Comparison of ENCODE assay signal across 20 cellular contexts in genomic region chr11:36417154-36417553, GRCh38.
A peak's percentile ranks its signal among the peaks of the same experiment; 100 is the strongest.
DNase-seq lines count a peak whose midpoint lies in the region; ATAC-seq, FAIRE-seq and TF ChIP-seq lines count a peak whose summit lies in the region.
"Had no signal": no experiment of that assay in that cellular context is flagged by ENCODE, and none has a peak within 500 bp of the region (broad histone marks: within the 10 kb centered on the region; RNA-seq: fewer than 3 reads in every experiment).

No MANE protein-coding gene starts in this region.

- H3K4me1 Mint-ChIP-seq in activated CD4-positive, alpha-beta memory T cell treated with anti-CD3 and anti-CD28 coated beads for 36 hours (ENCODE audit: low read depth), result peaks cover 58% of the 10 kb centered on the region
- H3K4me1 Mint-ChIP-seq in mesothelial cell of epicardium, result peaks cover 32% of the 10 kb centered on the region

- H3K27ac Mint-ChIP-seq in activated CD4-positive, alpha-beta memory T cell treated with anti-CD3 and anti-CD28 coated beads for 36 hours, result peak overlapping the region; percentile 53
- H3K27ac Mint-ChIP-seq in mesothelial cell of epicardium, result no peak overlapping the region
- H3K27ac Mint-ChIP-seq: activated naive CD4-positive, alpha-beta T cell treated with anti-CD3 and anti-CD28 coated beads, Interleukin-2, amount 50 U/mL, for 24 hours; B cell had no signal

- peak overlapping the region; percentile 94 for H3K27ac ChIP-seq in neutrophil
- H3K27ac ChIP-seq: body of pancreas, testis had no signal

- TF ChIP-seq CTCF in neutrophil (IDR thresholded peaks at IDR 0.05), result peak; percentile 56
- no peak for TF ChIP-seq CTCF in mesothelial cell of epicardium (IDR thresholded peaks at IDR 0.05; ENCODE audit: unreplicated experiment)

- POLR2A ChIA-PET in activated CD4-positive, alpha-beta memory T cell treated with anti-CD3 and anti-CD28 coated beads for 36 hours (lab: Charles Lee), result no interaction called here

- DNase-seq in GM12892 (ENCODE audit: insufficient read length) (no peak), mesothelial cell of epicardium (ENCODE audit: low spot score in 2 of 2, unreplicated experiment in 2 of 2) (no peak), SW 1271 (lab: John Stamatoyannopoulos, UW) (no peak), NCI-H1048 (lab: John Stamatoyannopoulos, UW) (no peak)
- peak; percentile 32 for DNase-seq in activated CD4-positive, alpha-beta memory T cell treated with anti-CD3 and anti-CD28 coated beads for 36 hours
- DNase-seq: activated CD4-positive, CD25-positive, alpha-beta regulatory T cell; body of pancreas; DMS 273 treated with DMSO at 0.1 percent for 48 hours; foreskin melanocyte; left colon; MV-4-11; NCI-H2029 treated with DMSO at 0.1 percent for 48 hours; NCI-H524; stimulated activated CD4-positive, alpha-beta T cell treated with anti-CD3 and anti-CD28 coated beads, Interleukin-4, amount 100 ng/mL, for 1 hour; testis had no signal

- TF ChIP-seq POLR2A in GM12892 (IDR thresholded peaks at IDR 0.05; ENCODE audit: low read depth, low read length), result no peak

- peak; percentile 30 for FAIRE-seq in GM12892 (lab: Jason Lieb, UNC)
- FAIRE-seq: GM19239 had no signal

- no peaks in the 10 kb centered on the region for H3K9me3 ChIP-seq in neutrophil
- H3K9me3 ChIP-seq: body of pancreas, testis had no signal

- peak overlapping the region; percentile 21 to 25 for H3K4me3 ChIP-seq in neutrophil (ENCODE audit: low read depth in 1 of 2, low read length in 1 of 2)
- H3K4me3 ChIP-seq: body of pancreas, testis had no signal

- peak; percentile 71 for ATAC-seq in GM21786 (IDR thresholded peaks at IDR 0.05; ENCODE audit: unreplicated experiment)
- ATAC-seq: body of pancreas, left colon had no signal

- H3K36me3 Mint-ChIP-seq in activated CD4-positive, alpha-beta memory T cell treated with anti-CD3 and anti-CD28 coated beads for 36 hours, result peaks cover 28% of the 10 kb centered on the region
- peaks cover 2% of the 10 kb centered on the region for H3K36me3 Mint-ChIP-seq in mesothelial cell of epicardium
- H3K36me3 Mint-ChIP-seq: activated naive CD4-positive, alpha-beta T cell treated with anti-CD3 and anti-CD28 coated beads, Interleukin-2, amount 50 U/mL, for 24 hours had no signal

- H3K4me3 Mint-ChIP-seq in activated CD4-positive, alpha-beta memory T cell treated with anti-CD3 and anti-CD28 coated beads for 36 hours, result no peak overlapping the region
- H3K4me3 Mint-ChIP-seq in mesothelial cell of epicardium, result no peak overlapping the region
- H3K4me3 Mint-ChIP-seq: activated naive CD4-positive, alpha-beta T cell treated with anti-CD3 and anti-CD28 coated beads, Interleukin-2, amount 50 U/mL, for 24 hours; B cell had no signal

- no peaks in the 10 kb centered on the region for H3K9me3 Mint-ChIP-seq in activated CD4-positive, alpha-beta memory T cell treated with anti-CD3 and anti-CD28 coated beads for 36 hours
- H3K9me3 Mint-ChIP-seq in mesothelial cell of epicardium, result no peaks in the 10 kb centered on the region
- H3K9me3 Mint-ChIP-seq: activated naive CD4-positive, alpha-beta T cell treated with anti-CD3 and anti-CD28 coated beads, Interleukin-2, amount 50 U/mL, for 24 hours had no signal

- CTCF ChIA-PET in activated CD4-positive, alpha-beta memory T cell treated with anti-CD3 and anti-CD28 coated beads for 36 hours (lab: Charles Lee), result no interaction called here

- no peaks in the 10 kb centered on the region for H3K36me3 ChIP-seq in neutrophil

- H3K4me1 ChIP-seq in neutrophil (ENCODE audit: control insufficient read depth in 1 of 2, insufficient read depth in 1 of 2, low read depth in 1 of 2, low read length in 1 of 2), result peaks cover 45 to 67% of the 10 kb centered on the region in 2 experiments

- no peaks in the 10 kb centered on the region for H3K27me3 ChIP-seq in neutrophil
- H3K27me3 ChIP-seq: body of pancreas, testis had no signal

- intact Hi-C loops in activated CD4-positive, alpha-beta memory T cell treated with anti-CD3 and anti-CD28 coated beads for 36 hours (cut with micrococcal nuclease), result no loop called here

- no peaks in the 10 kb centered on the region for H3K27me3 Mint-ChIP-seq in activated CD4-positive, alpha-beta memory T cell treated with anti-CD3 and anti-CD28 coated beads for 36 hours
- no peaks in the 10 kb centered on the region for H3K27me3 Mint-ChIP-seq in mesothelial cell of epicardium (ENCODE audit: low read depth)
